ENCODE assay signal across 19 cellular contexts in the genomic region with DNA sequence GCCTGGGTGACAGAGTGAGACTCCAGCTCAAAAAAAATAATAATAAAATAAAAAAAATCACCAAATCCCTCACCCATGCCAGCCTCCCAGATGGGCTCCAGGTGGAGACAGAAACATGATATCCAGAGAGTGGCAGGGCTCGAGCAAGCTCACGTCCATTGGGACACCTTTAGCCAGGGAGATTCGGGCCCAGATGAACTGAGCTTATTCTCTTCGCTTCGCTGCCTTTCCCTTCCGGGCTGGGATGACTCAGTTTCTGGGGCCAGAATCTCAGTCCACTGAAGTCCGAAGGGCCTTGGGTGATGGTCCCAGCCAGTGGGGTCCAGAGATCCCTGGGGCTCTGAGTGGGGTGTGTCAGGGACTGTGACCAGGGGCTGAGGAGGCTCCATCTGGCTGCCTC. TPM values are rescaled to one million over a fixed set of nuclear protein-coding genes. Genes with fewer than 3 reads are reported as not detected.
"Had no signal": no experiment of that assay in that cellular context is flagged by ENCODE, and none has a peak within 500 bp of the region (broad histone marks: within the 10 kb centered on the region; RNA-seq: fewer than 3 reads in every experiment).

No MANE protein-coding gene starts in this region.

- H3K4me3 ChIP-seq: ascending aorta, coronary artery, ovary, right lobe of liver, stomach, testis had no signal

- H3K4me1 ChIP-seq: ascending aorta, testis had no signal

- H3K9me3 ChIP-seq: ascending aorta, ovary, right lobe of liver, stomach, testis had no signal

- H3K27me3 ChIP-seq: ascending aorta, ovary, right lobe of liver, testis had no signal

- DNase-seq: activated CD4-positive, alpha-beta T cell treated with anti-CD3 and anti-CD28 coated beads for 1 hour; activated gamma-delta T cell; activated T-cell treated with anti-CD3 and anti-CD28 coated beads, Interleukin-2, amount 50 U/mL, for 72 hours; erythroblast; islet precursor cell; mesenchymal stem cell; naive thymus-derived CD4-positive, alpha-beta T cell; ovary; right lobe of liver; small intestine; stimulated activated CD4-positive, alpha-beta T cell treated with anti-CD3 and anti-CD28 coated beads, Interleukin-15, amount 100 ng/mL, for 24 hours; stimulated activated CD4-positive, alpha-beta T cell treated with anti-CD3 and anti-CD28 coated beads, Interleukin-4, amount 100 ng/mL, for 1 hour; stomach; testis; WERI-Rb-1 had no signal

- ATAC-seq: activated T-cell treated with anti-CD3 and anti-CD28 coated beads, Interleukin-2, amount 50 U/mL, for 72 hours; naive thymus-derived CD4-positive, alpha-beta T cell; right lobe of liver had no signal

- H3K27ac ChIP-seq: ascending aorta, coronary artery, ovary, right lobe of liver, stomach, testis, WERI-Rb-1 had no signal

- H3K36me3 ChIP-seq: ascending aorta, ovary, right lobe of liver, stomach, WERI-Rb-1 had no signal

RNA-seq across cellular contexts. Expression of a gene that starts 23.0 kb away (rescaled TPM):
- total RNA-seq: ascending aorta; frontal cortex; T-helper 2 cell treated with Interferon-gamma antibody and Interleukin-4, amounts not matched to agents 100 ng/mL and 5 ng/mL, for 36 hours had no signal
